Comparison of ENCODE assay signal across 12 cellular contexts in genomic region chr7:20352573-20353304, GRCh38. TPM values are rescaled to one million over a fixed set of nuclear protein-coding genes. Genes with fewer than 3 reads are reported as not detected.
DNase-seq lines count a peak whose midpoint lies in the region; TF ChIP-seq lines count a peak whose summit lies in the region.
"Had no signal": no experiment of that assay in that cellular context is flagged by ENCODE, and none has a peak within 500 bp of the region (broad histone marks: within the 10 kb centered on the region; RNA-seq: fewer than 3 reads in every experiment).

No MANE protein-coding gene starts in this region.

- TF ChIP-seq CTCF in astrocyte of the spinal cord (IDR thresholded peaks at IDR 0.05; ENCODE audit: low read depth, low read length): no peak
- TF ChIP-seq CTCF in vagina (IDR thresholded peaks at IDR 0.05): no peak
- no peak for TF ChIP-seq CTCF in endodermal cell (conservative IDR thresholded peaks at IDR 0.05)

- H3K27ac ChIP-seq in vagina (peak overlapping the region; percentile 75), endodermal cell (ENCODE audit: low read depth, low read length) (no peak overlapping the region)
- H3K27ac ChIP-seq: 22Rv1 had no signal

- H3K9me3 Mint-ChIP-seq in endodermal cell: no peaks in the 10 kb centered on the region
- H3K9me3 Mint-ChIP-seq: central memory CD8-positive, alpha-beta T cell had no signal

- TF ChIP-seq POLR2A in vagina (IDR thresholded peaks at IDR 0.05): no peak

- peaks cover 1% of the 10 kb centered on the region for H3K36me3 Mint-ChIP-seq in endodermal cell (ENCODE audit: low read depth)

- H3K4me3 ChIP-seq in astrocyte of the spinal cord (ENCODE audit: low read depth, low read length): no peak overlapping the region
- no peak overlapping the region for H3K4me3 ChIP-seq in vagina
- H3K4me3 ChIP-seq in endodermal cell (ENCODE audit: low read length): no peak overlapping the region

- intact Hi-C loops in vagina (cut with DNase I): no loop called here

- peaks cover 66% of the 10 kb centered on the region for H3K4me1 ChIP-seq in vagina
- H3K4me1 ChIP-seq in endodermal cell (ENCODE audit: control insufficient read depth, insufficient read depth, low read length): no peaks in the 10 kb centered on the region

- no peak overlapping the region for H3K27ac Mint-ChIP-seq in endodermal cell

- WGBS in endodermal cell (ENCODE audit: insufficient coverage in 1 of 2, insufficient read length in 1 of 2), 2 experiments: 92 to 100% methylated on average over 2 to 4 of the region's 4 CpGs

- H3K27me3 ChIP-seq in vagina: no peaks in the 10 kb centered on the region
- H3K27me3 ChIP-seq in endodermal cell (ENCODE audit: control insufficient read depth, insufficient read depth, low read length, poor library complexity, severe bottlenecking): no peaks in the 10 kb centered on the region

- H3K9ac ChIP-seq in endodermal cell (ENCODE audit: extremely low read depth, low read length, poor library complexity, severe bottlenecking): no peak overlapping the region

- H3K27me3 Mint-ChIP-seq in endodermal cell (ENCODE audit: insufficient read depth): no peaks in the 10 kb centered on the region
- H3K27me3 Mint-ChIP-seq: central memory CD8-positive, alpha-beta T cell had no signal

- peaks cover 26% of the 10 kb centered on the region for H3K4me1 Mint-ChIP-seq in endodermal cell
- H3K4me1 Mint-ChIP-seq: central memory CD8-positive, alpha-beta T cell had no signal

- H3K4me3 Mint-ChIP-seq in endodermal cell: no peak overlapping the region
- H3K4me3 Mint-ChIP-seq: central memory CD8-positive, alpha-beta T cell had no signal

- in situ Hi-C loops in astrocyte of the spinal cord (cut with HindIII; ENCODE audit: low sequenced_read_pairs): no loop called here

- H3K36me3 ChIP-seq in vagina (no peaks in the 10 kb centered on the region), endodermal cell (ENCODE audit: control insufficient read depth, insufficient read depth, low read length) (peaks cover 4% of the 10 kb centered on the region)

- no peaks in the 10 kb centered on the region for H3K9me3 ChIP-seq in vagina
- H3K9me3 ChIP-seq in endodermal cell (ENCODE audit: control insufficient read depth, low read length): no peaks in the 10 kb centered on the region

- DNase-seq in DMS53 (lab: John Stamatoyannopoulos, UW): peak; percentile 49
- DNase-seq in DMS53 treated with DMSO at 0.1 percent for 48 hours (lab: John Stamatoyannopoulos, UW; ENCODE audit: unreplicated experiment): no peak
- peak; percentile 57 for DNase-seq in astrocyte of the spinal cord (ENCODE audit: low read depth, low spot score)
- peak; percentile 86 for DNase-seq in kidney tubule cell (ENCODE audit: low spot score)
- no peak for DNase-seq in vagina (ENCODE audit: extremely low spot score in 2 of 2)
- no peak for DNase-seq in endodermal cell
- DNase-seq in activated CD4-positive, alpha-beta T cell treated with anti-CD3 and anti-CD28 coated beads for 48 hours: no peak
- DNase-seq in retina: no peak
- DNase-seq: posterior cingulate gyrus, Right ventricle myocardium superior had no signal

RNA-seq across cellular contexts. Expression of gene ITGB8, which starts 22.0 kb away (rescaled TPM):
- 62.6 TPM for total RNA-seq in vagina
- total RNA-seq in endodermal cell: 1 to 10 TPM; 6.5 to 7.6 TPM
- 16.1 TPM for polyA plus RNA-seq in endodermal cell (2013, experiment 1 of 2)
- polyA plus RNA-seq in endodermal cell (2013, experiment 2 of 2): 14.6 TPM

Comparison
In these comparisons a context has a peak if more than half of its experiments do, and no peak if none do; other contexts are left out.
1. DNase-seq: peak in DMS53 (single experiment), astrocyte of the spinal cord (single experiment) and kidney tubule cell (single experiment); none in DMS53 treated with DMSO at 0.1 percent for 48 hours (single experiment), vagina (0 of 2), endodermal cell (single experiment), activated CD4-positive, alpha-beta T cell treated with anti-CD3 and anti-CD28 coated beads for 48 hours (single experiment) and retina (single experiment).